Comparison of ENCODE assay signal across 13 cellular contexts in genomic region chr5:98069876-98070512, GRCh38.
DNase-seq lines count a peak whose midpoint lies in the region; ATAC-seq and TF ChIP-seq lines count a peak whose summit lies in the region.
"Had no signal": no experiment of that assay in that cellular context is flagged by ENCODE, and none has a peak within 500 bp of the region (broad histone marks: within the 10 kb centered on the region; RNA-seq: fewer than 3 reads in every experiment).

No MANE protein-coding gene starts in this region.

- no peak overlapping the region for H2AFZ ChIP-seq in neural progenitor cell (replicated peaks)

- no peaks in the 10 kb centered on the region for H3K36me3 Mint-ChIP-seq in neural progenitor cell
- H3K36me3 Mint-ChIP-seq: natural killer cell treated with Interleukin-12 subunit alpha and Interleukin-12 subunit beta and Interleukin-15 and Interleukin-18, amount 100 ng/mL, for 72 hours had no signal

- H4K20me1 ChIP-seq in BLaER1 (no peaks in the 10 kb centered on the region), neural progenitor cell (ENCODE audit: low read depth) (no peaks in the 10 kb centered on the region)

- H3K27me3 Mint-ChIP-seq in neural progenitor cell (ENCODE audit: insufficient read depth, low read depth) = peaks cover 3% of the 10 kb centered on the region
- H3K27me3 Mint-ChIP-seq: natural killer cell treated with Interleukin-12 subunit alpha and Interleukin-12 subunit beta and Interleukin-15 and Interleukin-18, amount 100 ng/mL, for 72 hours had no signal

- no peaks in the 10 kb centered on the region for H3K79me2 ChIP-seq in neural progenitor cell (ENCODE audit: low read depth)

- H3K36me3 ChIP-seq in BLaER1 (no peaks in the 10 kb centered on the region), neural progenitor cell (no peaks in the 10 kb centered on the region)

- H3K4me3 Mint-ChIP-seq in neural progenitor cell = no peak overlapping the region
- H3K4me3 Mint-ChIP-seq: natural killer cell treated with Interleukin-12 subunit alpha and Interleukin-12 subunit beta and Interleukin-15 and Interleukin-18, amount 100 ng/mL, for 72 hours had no signal

- ATAC-seq in GM19035 (IDR thresholded peaks at IDR 0.05; ENCODE audit: unreplicated experiment) = peak; percentile 86
- peak; percentile 64 for ATAC-seq in HG02943 (IDR thresholded peaks at IDR 0.05; ENCODE audit: low read depth, unreplicated experiment)
- peak; percentile 50 for ATAC-seq in SK-N-SH treated with all-trans-retinoic acid at 6 μM for 48 hours
- ATAC-seq: natural killer cell treated with Interleukin-12 subunit alpha and Interleukin-12 subunit beta and Interleukin-15 and Interleukin-18, amount 100 ng/mL, for 72 hours had no signal

- H3K9ac ChIP-seq in BLaER1 (no peak overlapping the region), neural progenitor cell (no peak overlapping the region)

- no peak for TF ChIP-seq CTCF in neural progenitor cell (IDR thresholded peaks at IDR 0.05)

- H3K4me1 Mint-ChIP-seq in neural progenitor cell = peaks cover 3% of the 10 kb centered on the region

- H3K4me2 ChIP-seq in BLaER1 (0 out of 2 replicates have a peak overlapping the region, but pooled peaks have one; percentile 5), neural progenitor cell (no peak overlapping the region)

- DNase-seq in SK-N-DZ (ENCODE audit: low spot score) (no peak), iPS-NIHi11 (ENCODE audit: low spot score) (no peak), neural progenitor cell (ENCODE audit: low spot score) (no peak), Ammon's horn (ENCODE audit: low spot score) (no peak)
- DNase-seq: activated naive CD4-positive, alpha-beta T cell; C1 segment of cervical spinal cord; effector CD8-positive, alpha-beta T cell; stimulated activated CD4-positive, alpha-beta T cell treated with anti-CD3 and anti-CD28 coated beads, Interleukin-1b, Interleukin-23, amount 100 ng/mL, for 48 hours had no signal

- H3F3A ChIP-seq in neural progenitor cell (ENCODE audit: low read depth) = no peaks in the 10 kb centered on the region

- H3K27ac ChIP-seq in BLaER1 (no peak overlapping the region), neural progenitor cell (no peak overlapping the region)

- H3K9me3 Mint-ChIP-seq in neural progenitor cell = no peaks in the 10 kb centered on the region

- H3K9me3 ChIP-seq in BLaER1 = no peaks in the 10 kb centered on the region
- H3K9me3 ChIP-seq in neural progenitor cell (ENCODE audit: low read depth) = no peaks in the 10 kb centered on the region

- no peak overlapping the region for H3K27ac Mint-ChIP-seq in neural progenitor cell
- H3K27ac Mint-ChIP-seq: natural killer cell treated with Interleukin-12 subunit alpha and Interleukin-12 subunit beta and Interleukin-15 and Interleukin-18, amount 100 ng/mL, for 72 hours had no signal

- peaks cover 15% of the 10 kb centered on the region; the same call in 1 of the 2 replicates for H3K4me1 ChIP-seq in BLaER1
- H3K4me1 ChIP-seq in neural progenitor cell = peaks cover 5% of the 10 kb centered on the region

- H3K4me3 ChIP-seq in BLaER1 = no peak overlapping the region
- H3K4me3 ChIP-seq in neural progenitor cell = no peak overlapping the region

- H3K27me3 ChIP-seq in BLaER1 = no peaks in the 10 kb centered on the region
- H3K27me3 ChIP-seq in neural progenitor cell = no peaks in the 10 kb centered on the region

TF ChIP-seq in SK-N-SH treated with all-trans-retinoic acid at 6 μM for 48 hours, 23 proteins besides CTCF, POLR2A, EP300 and RAD21:
- no peak for TF ChIP-seq ISL1 (CRISPR knock-in tag; IDR thresholded peaks at IDR 0.05)
- no peak for TF ChIP-seq ZC3H10 (CRISPR knock-in tag; IDR thresholded peaks at IDR 0.05)
- TF ChIP-seq TCF4 (CRISPR knock-in tag; IDR thresholded peaks at IDR 0.05; ENCODE audit: borderline replicate concordance) = no peak
- TF ChIP-seq ARNTL (CRISPR knock-in tag; IDR thresholded peaks at IDR 0.05; ENCODE audit: borderline replicate concordance, low read depth) = no peak
- no peak for TF ChIP-seq ZFP3 (CRISPR knock-in tag; IDR thresholded peaks at IDR 0.05)
- TF ChIP-seq PATZ1 (CRISPR knock-in tag; IDR thresholded peaks at IDR 0.05; ENCODE audit: borderline replicate concordance) = no peak
- TF ChIP-seq CSRNP3 (CRISPR knock-in tag; IDR thresholded peaks at IDR 0.05) = no peak
- TF ChIP-seq ESRRG (CRISPR knock-in tag; IDR thresholded peaks at IDR 0.05) = no peak
- TF ChIP-seq GLIS3 (CRISPR knock-in tag; IDR thresholded peaks at IDR 0.05) = no peak
